In genomic region chr12:110785240-110785639, GRCh38 we compare ENCODE assay signal across 23 cellular contexts.
"Had no signal": no experiment of that assay in that cellular context is flagged by ENCODE, and none has a peak within 500 bp of the region (broad histone marks: within the 10 kb centered on the region; RNA-seq: fewer than 3 reads in every experiment).

No MANE protein-coding gene starts in this region.

- H3K4me3 ChIP-seq: right lobe of liver, transverse colon had no signal

- H3K4me1 ChIP-seq: right lobe of liver had no signal

- H3K4me1 Mint-ChIP-seq: immature natural killer cell, nephron had no signal

- H3K27ac ChIP-seq: neutrophil, right lobe of liver, transverse colon had no signal

- DNase-seq: activated CD4-positive, alpha-beta T cell treated with anti-CD3 and anti-CD28 coated beads, Interleukin-2, amount 50 U/mL, for 1 hour; activated CD8-positive, alpha-beta T cell treated with anti-CD3 and anti-CD28 coated beads for 36 hours; activated T-cell treated with anti-CD3 and anti-CD28 coated beads, Interleukin-2, amount 50 U/mL, for 48 hours; anterior cingulate cortex; dermis blood vessel endothelial cell; effector CD8-positive, alpha-beta T cell; head of caudate nucleus; hippocampal formation; immature natural killer cell; kidney; left colon; mammary epithelial cell; right lobe of liver; stimulated activated CD4-positive, alpha-beta T cell treated with anti-CD3 and anti-CD28 coated beads, Interleukin-2, amount 100 ng/mL, for 48 hours; stimulated activated naive CD4-positive, alpha-beta T cell treated with Interleukin-2 at 50 U/mL for 16 hours; T1000; transverse colon had no signal

- H3K36me3 Mint-ChIP-seq: activated naive CD4-positive, alpha-beta T cell treated with anti-CD3 and anti-CD28 coated beads, Interleukin-2, amount 50 U/mL, for 24 hours; immature natural killer cell; WTC11 had no signal

- H3K27me3 Mint-ChIP-seq: activated CD8-positive, alpha-beta T cell treated with anti-CD3 and anti-CD28 coated beads for 36 hours; activated naive CD4-positive, alpha-beta T cell treated with anti-CD3 and anti-CD28 coated beads, Interleukin-2, amount 50 U/mL, for 24 hours had no signal

- H3K9me3 Mint-ChIP-seq: activated CD8-positive, alpha-beta T cell treated with anti-CD3 and anti-CD28 coated beads for 36 hours; activated naive CD4-positive, alpha-beta T cell treated with anti-CD3 and anti-CD28 coated beads, Interleukin-2, amount 50 U/mL, for 24 hours; activated T-helper 2 cell treated with anti-CD3 and anti-CD28 coated beads, Interferon-gamma antibody, Interleukin-2, Interleukin-4, amounts not matched to agents 10 μg/mL and 5 μg/mL and 100 μg/mL, durations not matched to agents 14 hours and 24 hours and 36 hours; immature natural killer cell; nephron; WTC11 had no signal

- H3K36me3 ChIP-seq: neutrophil, right lobe of liver, transverse colon had no signal

- H3K27me3 ChIP-seq: right lobe of liver, transverse colon had no signal

- H3K4me3 Mint-ChIP-seq: activated CD8-positive, alpha-beta T cell treated with anti-CD3 and anti-CD28 coated beads for 36 hours; activated naive CD4-positive, alpha-beta T cell treated with anti-CD3 and anti-CD28 coated beads, Interleukin-2, amount 50 U/mL, for 24 hours; immature natural killer cell; nephron; WTC11 had no signal

- ATAC-seq: activated CD8-positive, alpha-beta T cell treated with anti-CD3 and anti-CD28 coated beads for 36 hours; left colon; right lobe of liver; WTC11 had no signal

- H3K9me3 ChIP-seq: neutrophil, right lobe of liver, transverse colon had no signal

- H3K27ac Mint-ChIP-seq: activated CD8-positive, alpha-beta T cell treated with anti-CD3 and anti-CD28 coated beads for 36 hours; activated naive CD4-positive, alpha-beta T cell treated with anti-CD3 and anti-CD28 coated beads, Interleukin-2, amount 50 U/mL, for 24 hours; activated T-helper 2 cell treated with anti-CD3 and anti-CD28 coated beads, Interferon-gamma antibody, Interleukin-2, Interleukin-4, amounts not matched to agents 10 μg/mL and 5 μg/mL and 100 μg/mL, durations not matched to agents 14 hours and 24 hours and 36 hours; immature natural killer cell; nephron; progenitor cell of endocrine pancreas; WTC11 had no signal
